ENCODE assay signal across 19 cellular contexts in the genomic region with DNA sequence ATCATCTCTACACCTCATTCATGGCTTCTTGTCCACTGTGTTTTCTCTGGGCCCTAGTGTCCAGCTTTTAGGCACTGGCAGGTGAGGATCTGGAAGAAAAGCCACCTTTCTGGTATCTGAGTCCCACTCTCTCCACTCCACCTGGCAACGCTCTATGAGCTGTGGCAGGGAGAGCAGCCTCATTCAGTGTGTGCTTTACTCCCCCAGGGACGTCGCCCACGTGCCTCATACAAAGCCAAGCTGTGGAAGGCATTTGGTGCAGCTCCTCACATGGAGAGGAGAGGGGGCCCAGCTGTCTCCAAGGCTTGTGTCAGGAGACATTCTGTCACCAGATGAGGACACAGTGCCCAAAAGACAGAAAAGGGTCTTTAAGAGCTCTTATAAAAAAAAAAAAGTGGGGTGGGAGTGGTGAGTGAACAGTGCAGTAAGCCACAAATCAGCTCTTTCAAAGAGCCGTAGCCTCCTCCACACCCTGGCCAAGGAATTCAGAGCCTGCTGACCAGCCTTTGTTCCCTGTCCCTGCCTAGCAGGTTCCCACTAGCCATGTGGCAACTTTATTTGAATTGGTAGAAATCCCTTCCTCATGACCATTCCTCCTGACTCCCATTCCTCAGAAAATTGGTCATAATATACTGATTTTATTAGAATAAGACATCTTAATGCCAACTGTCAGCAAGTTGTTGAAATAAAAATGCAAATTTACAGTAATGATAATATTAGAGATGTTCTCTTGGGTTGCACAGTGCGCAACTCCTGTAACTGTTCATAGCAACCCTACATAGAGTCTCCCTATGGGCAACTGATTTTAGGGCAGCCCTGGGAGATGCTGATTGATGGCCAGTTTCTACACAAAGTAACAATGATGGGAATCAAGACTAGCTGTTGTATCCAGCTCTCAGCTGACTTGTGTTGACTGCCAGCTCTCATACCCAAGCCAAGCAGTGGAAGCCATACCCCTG. TPM values are rescaled to one million over a fixed set of nuclear protein-coding genes. Genes with fewer than 3 reads are reported as not detected.
A peak's percentile ranks its signal among the peaks of the same experiment; 100 is the strongest.
DNase-seq lines count a peak whose midpoint lies in the region; ATAC-seq, FAIRE-seq and TF ChIP-seq lines count a peak whose summit lies in the region.
"Had no signal": no experiment of that assay in that cellular context is flagged by ENCODE, and none has a peak within 500 bp of the region (broad histone marks: within the 10 kb centered on the region; RNA-seq: fewer than 3 reads in every experiment).

No MANE protein-coding gene starts in this region.

- H2AK5ac ChIP-seq in IMR-90 (ENCODE audit: low read depth, low read length) = peak overlapping the region; percentile 91

- no peak for TF ChIP-seq POLR2A in IMR-90 (IDR thresholded peaks at IDR 0.05; ENCODE audit: low read depth, low read length)

- POLR2A ChIA-PET in IMR-90 (lab: Charles Lee; ENCODE audit: unreplicated experiment) = no interaction called here

- peaks cover 5% of the 10 kb centered on the region for H3K27me3 Mint-ChIP-seq in astrocyte (ENCODE audit: low read depth, unreplicated experiment)

- H3K9me3 ChIP-seq in IMR-90 (ENCODE audit: control insufficient read depth, insufficient read depth, low read length) (no peaks in the 10 kb centered on the region), astrocyte (ENCODE audit: insufficient read depth, low read depth, low read length) (no peaks in the 10 kb centered on the region)
- H3K9me3 ChIP-seq: esophagus squamous epithelium, SK-N-SH had no signal

- dilution Hi-C loops in IMR-90 (cut with HindIII; ENCODE audit: low sequenced_read_pairs, unreplicated experiment) = no loop called here

- peaks cover 29% of the 10 kb centered on the region for H3K4me1 Mint-ChIP-seq in astrocyte (ENCODE audit: low read depth, unreplicated experiment)
- H3K4me1 Mint-ChIP-seq: nephron had no signal

- FAIRE-seq in astrocyte (lab: Jason Lieb, UNC) = no peak

- no peak for TF ChIP-seq CTCF in IMR-90 (conservative IDR thresholded peaks at IDR 0.05; ENCODE audit: low read depth, low read length)
- no peak for TF ChIP-seq CTCF in astrocyte (IDR thresholded peaks at IDR 0.05; ENCODE audit: insufficient read depth, low read depth, low read length)

- peak overlapping the region; percentile 14; the same call in 1 of the 2 replicates for H4K5ac ChIP-seq in IMR-90 (ENCODE audit: low read depth, low read length)

- no peak overlapping the region for H2AK9ac ChIP-seq in IMR-90 (replicated peaks; ENCODE audit: low read depth, low read length, poor library complexity)

- no TSS peak for BruUV-seq in IMR-90 (replicated peaks; lab: Mats Ljungman, UMichigan)

- peak overlapping the region; percentile 58 for H4K91ac ChIP-seq in IMR-90 (ENCODE audit: insufficient read depth, low read depth, low read length)

- peak overlapping the region; percentile 48 for H2BK120ac ChIP-seq in IMR-90 (ENCODE audit: low read depth, low read length)

- H3K79me1 ChIP-seq in IMR-90 (ENCODE audit: low read depth in 1 of 2, low read length in 2 of 2) = no peaks in the 10 kb centered on the region

- peaks cover 18% of the 10 kb centered on the region for H3K9me1 ChIP-seq in IMR-90 (ENCODE audit: insufficient read depth, low read length)

- H3K56ac ChIP-seq in IMR-90 (ENCODE audit: extremely low read depth, insufficient read depth, low read length) = no peak overlapping the region

- peak overlapping the region; percentile 60; the same call in 1 of the 2 replicates for H2BK20ac ChIP-seq in IMR-90 (ENCODE audit: low read depth, low read length)

- H4K8ac ChIP-seq in IMR-90 (ENCODE audit: low read depth in 2 of 2, low read length in 2 of 2) = peak overlapping the region; percentile 7 to 28; a peak in 1 of 4 replicates

- H3K36me3 ChIP-seq in IMR-90 (ENCODE audit: control insufficient read depth, insufficient read depth, low read length) (peaks cover 47% of the 10 kb centered on the region), astrocyte (ENCODE audit: insufficient read depth, low read length) (no peaks in the 10 kb centered on the region)
- H3K36me3 ChIP-seq: brain microvascular endothelial cell had no signal

- peak overlapping the region; percentile 24; the same call in 1 of the 3 replicates for H2BK15ac ChIP-seq in IMR-90 (ENCODE audit: low read depth, low read length)

- DNase-seq in Ammon's horn (ENCODE audit: low spot score) = peak; percentile 84
- DNase-seq in IMR-90 = no peak
- DNase-seq in astrocyte (ENCODE audit: low read depth) = peak; percentile 59
- peak; percentile 60 for DNase-seq in myocyte (ENCODE audit: low read depth)
- no peak for DNase-seq in DMS 273 treated with DMSO at 0.1 percent for 48 hours (lab: John Stamatoyannopoulos, UW)
- no peak for DNase-seq in central memory CD4-positive, alpha-beta T cell
- no peak for DNase-seq in NCI-H1694 (lab: John Stamatoyannopoulos, UW)
- DNase-seq: ACHN; activated naive CD4-positive, alpha-beta T cell treated with anti-CD3 and anti-CD28 coated beads, Interleukin-2, amount 50 U/mL, for 16 hours; esophagus squamous epithelium; MM.1S; NCI-H2081 treated with DMSO at 0.1 percent for 48 hours; retina; SK-N-SH had no signal

- H3K27me3 ChIP-seq in IMR-90 (ENCODE audit: control insufficient read depth, insufficient read depth, low read length) = no peaks in the 10 kb centered on the region
- H3K27me3 ChIP-seq in astrocyte (ENCODE audit: insufficient read depth, low read length) = no peaks in the 10 kb centered on the region
- H3K27me3 ChIP-seq: brain microvascular endothelial cell, dorsolateral prefrontal cortex had no signal

- no peak overlapping the region for H2BK5ac ChIP-seq in IMR-90 (ENCODE audit: low read depth, low read length, poor library complexity, severe bottlenecking)

- H3K4me3 ChIP-seq in IMR-90 (ENCODE audit: insufficient read depth, low read depth, low read length) (no peak overlapping the region), astrocyte (ENCODE audit: insufficient read depth, low read depth, low read length) (no peak overlapping the region)
- H3K4me3 ChIP-seq: dorsolateral prefrontal cortex, esophagus squamous epithelium had no signal

- H3K18ac ChIP-seq in IMR-90 (ENCODE audit: low read depth, low read length) = peak overlapping the region; percentile 16; the same call in 1 of the 2 replicates

- H2AFZ ChIP-seq in IMR-90 (replicated peaks; ENCODE audit: low read length, poor library complexity) (no peak overlapping the region), astrocyte (ENCODE audit: low read depth, low read length) (no peak overlapping the region)

- no peak overlapping the region for H3K4me3 Mint-ChIP-seq in astrocyte (ENCODE audit: unreplicated experiment)
- H3K4me3 Mint-ChIP-seq: activated CD4-positive, alpha-beta T cell treated with anti-CD3 and anti-CD28 coated beads for 36 hours; nephron had no signal

- peak overlapping the region; percentile 64; the same call in 1 of the 2 replicates for H3K14ac ChIP-seq in IMR-90 (replicated peaks; ENCODE audit: low read depth, low read length)

- no peak for TF ChIP-seq RAD21 in IMR-90 (IDR thresholded peaks at IDR 0.05; ENCODE audit: low read length)

- H3K4ac ChIP-seq in IMR-90 (ENCODE audit: low read depth, low read length) = peak overlapping the region; percentile 23

- H3K4me1 ChIP-seq in IMR-90 (ENCODE audit: control insufficient read depth, insufficient read depth, low read length) (peaks cover 14% of the 10 kb centered on the region; the same call in 1 of the 2 replicates), astrocyte (ENCODE audit: insufficient read depth, low read length) (peaks cover 38% of the 10 kb centered on the region)

- no peaks in the 10 kb centered on the region for H3K9me3 Mint-ChIP-seq in astrocyte (ENCODE audit: unreplicated experiment)

- no peaks in the 10 kb centered on the region for H3K36me3 Mint-ChIP-seq in astrocyte (ENCODE audit: low read depth, unreplicated experiment)

- in situ Hi-C loops in IMR-90 (cut with MboI; ENCODE audit: low sequenced_read_pairs) = no loop called here

- no peaks in the 10 kb centered on the region for H4K20me1 ChIP-seq in IMR-90 (ENCODE audit: insufficient read depth, low read length)
- H4K20me1 ChIP-seq in astrocyte (ENCODE audit: insufficient read depth, low read length) = no peaks in the 10 kb centered on the region

- no peak overlapping the region; the same call in 1 of the 2 replicates for H3K23ac ChIP-seq in IMR-90 (ENCODE audit: low read depth, low read length)

- H3K4me2 ChIP-seq in IMR-90 (ENCODE audit: low read depth, low read length) (no peak overlapping the region), astrocyte (ENCODE audit: low read length) (peak overlapping the region; percentile 58)
- H3K4me2 ChIP-seq: SK-N-SH had no signal

- H3K27ac ChIP-seq in IMR-90 (ENCODE audit: insufficient read depth, low read length) = no peak overlapping the region
- no peak overlapping the region for H3K27ac ChIP-seq in astrocyte (ENCODE audit: low read depth, low read length)
- H3K27ac ChIP-seq: brain microvascular endothelial cell, esophagus squamous epithelium had no signal

- intact Hi-C loops in IMR-90 (cut with micrococcal nuclease) = no loop called here

- H3K27ac Mint-ChIP-seq in astrocyte (ENCODE audit: unreplicated experiment) = no peak overlapping the region
- H3K27ac Mint-ChIP-seq: activated CD4-positive, alpha-beta T cell treated with anti-CD3 and anti-CD28 coated beads for 36 hours had no signal

- no peak for ATAC-seq in IMR-90 (ENCODE audit: low read depth)
- no peak for ATAC-seq in HG03378 (IDR thresholded peaks at IDR 0.05; ENCODE audit: unreplicated experiment)

- 84% methylated on average over 3 of the region's 6 CpGs; no CpG with 5 or more reads in 1 of the 2 experiments for WGBS in IMR-90 (ENCODE audit: extremely low coverage in 2 of 2, insufficient read length in 1 of 2), 2 experiments

- H3K9ac ChIP-seq in IMR-90 (ENCODE audit: low read depth, low read length) = no peak overlapping the region
- H3K9ac ChIP-seq in astrocyte (ENCODE audit: low read length) = peak overlapping the region; percentile 61
- H3K9ac ChIP-seq: SK-N-SH had no signal

- no peaks in the 10 kb centered on the region for H3K79me2 ChIP-seq in astrocyte (ENCODE audit: insufficient read depth, low read length)

- CTCF ChIA-PET in IMR-90 (lab: Yijun Ruan, JAX) = no interaction called here

TF ChIP-seq in IMR-90, 13 proteins besides CTCF, POLR2A, EP300 and RAD21 (continues in another document):
- TF ChIP-seq, protein P1, sequence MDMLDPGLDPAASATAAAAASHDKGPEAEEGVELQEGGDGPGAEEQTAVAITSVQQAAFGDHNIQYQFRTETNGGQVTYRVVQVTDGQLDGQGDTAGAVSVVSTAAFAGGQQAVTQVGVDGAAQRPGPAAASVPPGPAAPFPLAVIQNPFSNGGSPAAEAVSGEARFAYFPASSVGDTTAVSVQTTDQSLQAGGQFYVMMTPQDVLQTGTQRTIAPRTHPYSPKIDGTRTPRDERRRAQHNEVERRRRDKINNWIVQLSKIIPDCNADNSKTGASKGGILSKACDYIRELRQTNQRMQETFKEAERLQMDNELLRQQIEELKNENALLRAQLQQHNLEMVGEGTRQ (IDR thresholded peaks at IDR 0.05; ENCODE audit: low read depth, low read length) = no peak
- TF ChIP-seq CEBPB (IDR thresholded peaks at IDR 0.05; ENCODE audit: low read depth, low read length) (no peak), BHLHE40 (IDR thresholded peaks at IDR 0.05; ENCODE audit: low read depth, low read length) (no peak)

RNA-seq across cellular contexts. Expression of a gene that starts 29.5 kb away (rescaled TPM):
- total RNA-seq in IMR-90 (2012; rRNA removed) = 14.7 and 19.7 TPM in 2 replicates
- polyA plus RNA-seq in IMR-90 (2012; rRNA removed) = 11.0 and 12.8 TPM in 2 replicates
- polyA plus RNA-seq in IMR-90 (2012; cell fraction: cytosol; rRNA removed) = 8.5 and 15.7 TPM in 2 replicates
- 7.3 and 8.8 TPM in 2 replicates for polyA plus RNA-seq in IMR-90 (2012; cell fraction: nucleus; rRNA removed; ENCODE audit: low replicate concordance)
- 0.95 and 3.0 TPM in 2 replicates for total RNA-seq in astrocyte
- total RNA-seq in myocyte = 0.91 and 1.3 TPM in 2 replicates
- 1.7 TPM for polyA plus RNA-seq in myocyte (2012)
- total RNA-seq: activated CD4-positive, alpha-beta T cell treated with anti-CD3 and anti-CD28 coated beads for 36 hours had no signal

Comparison
In these comparisons a context has a peak if more than half of its experiments do, and no peak if none do; other contexts are left out.
1. DNase-seq: peak in Ammon's horn (single experiment), astrocyte (single experiment) and myocyte (single experiment); none in IMR-90 (single experiment), DMS 273 treated with DMSO at 0.1 percent for 48 hours (single experiment), central memory CD4-positive, alpha-beta T cell (single experiment) and NCI-H1694 (single experiment).